ENCODE assay signal across 8 cellular contexts in genomic region chr11:61899146-61899841, GRCh38. TPM values are rescaled to one million over a fixed set of nuclear protein-coding genes. Genes with fewer than 3 reads are reported as not detected.
DNase-seq lines count a peak whose midpoint lies in the region; ATAC-seq and TF ChIP-seq lines count a peak whose summit lies in the region.

No MANE protein-coding gene starts in this region.

- TF ChIP-seq EP300 in esophagus muscularis mucosa (IDR thresholded peaks at IDR 0.05), result no peak

- H3K4me3 Mint-ChIP-seq in natural killer cell treated with Interleukin-12 subunit alpha and Interleukin-12 subunit beta and Interleukin-15 and Interleukin-18, amount 100 ng/mL, for 72 hours, result peak overlapping the region; percentile 20

- intact Hi-C loops in PC-9 (cut with micrococcal nuclease; ENCODE audit: unreplicated experiment) (loop anchor here (1.0 to 5.0 kb wide), 7 partner anchors 28 to 209 kb away; no protein-coding TSS in a partner anchor), esophagus muscularis mucosa (cut with DNase I) (loop anchor here (1.0 to 5.0 kb wide), 4 partner anchors 48 to 208 kb away; no protein-coding TSS in a partner anchor)

- H3K9me3 Mint-ChIP-seq in natural killer cell treated with Interleukin-12 subunit alpha and Interleukin-12 subunit beta and Interleukin-15 and Interleukin-18, amount 100 ng/mL, for 72 hours, result no peaks in the 10 kb centered on the region

- H3K27me3 ChIP-seq in PC-9 (ENCODE audit: insufficient read depth, low read depth) (no peaks in the 10 kb centered on the region), esophagus muscularis mucosa (no peaks in the 10 kb centered on the region)

- TF ChIP-seq POLR2A in esophagus muscularis mucosa (IDR thresholded peaks at IDR 0.05; ENCODE audit: low read depth), result no peak

- no peaks in the 10 kb centered on the region for H3K27me3 Mint-ChIP-seq in natural killer cell treated with Interleukin-12 subunit alpha and Interleukin-12 subunit beta and Interleukin-15 and Interleukin-18, amount 100 ng/mL, for 72 hours

- H3K36me3 ChIP-seq in PC-9 (ENCODE audit: low read depth), result no peaks in the 10 kb centered on the region
- peaks cover 2 to 73% (median 17%) of the 10 kb centered on the region in 4 donors for H3K36me3 ChIP-seq in esophagus muscularis mucosa

- H3K36me3 Mint-ChIP-seq in natural killer cell treated with Interleukin-12 subunit alpha and Interleukin-12 subunit beta and Interleukin-15 and Interleukin-18, amount 100 ng/mL, for 72 hours, result no peaks in the 10 kb centered on the region

- peak overlapping the region; percentile 39; the same call in 1 of the 2 replicates for H3K4me2 ChIP-seq in PC-9

- H3K4me1 ChIP-seq in PC-9 (replicated peaks; ENCODE audit: insufficient read depth), result no peaks in the 10 kb centered on the region; the same call in 1 of the 2 replicates
- H3K4me1 ChIP-seq in esophagus muscularis mucosa, result peaks cover 9 to 26% (median 19%) of the 10 kb centered on the region in 4 donors

- H3K27ac Mint-ChIP-seq in natural killer cell treated with Interleukin-12 subunit alpha and Interleukin-12 subunit beta and Interleukin-15 and Interleukin-18, amount 100 ng/mL, for 72 hours, result peak overlapping the region; percentile 70 to 72

- no peaks in the 10 kb centered on the region for H3F3A ChIP-seq in PC-9 (ENCODE audit: insufficient read depth, low read depth)

- BruUV-seq in PC-9 (replicated peaks; lab: Mats Ljungman, UMichigan), result no TSS peak

- H3K4me1 Mint-ChIP-seq in natural killer cell treated with Interleukin-12 subunit alpha and Interleukin-12 subunit beta and Interleukin-15 and Interleukin-18, amount 100 ng/mL, for 72 hours (ENCODE audit: low read depth in 2 of 2), result peaks cover 5 to 12% of the 10 kb centered on the region in 2 donors

- H3K27ac ChIP-seq in PC-9 (no peak overlapping the region), esophagus muscularis mucosa (replicated peaks in 1 of 4) (peak overlapping the region in 3 of 4 donors; percentile 46 to 67 (median 48))

- no peak overlapping the region for H2AFZ ChIP-seq in PC-9

- H3K4me3 ChIP-seq in PC-9, result no peak overlapping the region
- H3K4me3 ChIP-seq in esophagus muscularis mucosa, result no peak overlapping the region

- 35% methylated on average over 23 of the region's 27 CpGs for WGBS in esophagus muscularis mucosa

- no peaks in the 10 kb centered on the region for H3K9me2 ChIP-seq in PC-9 (ENCODE audit: insufficient read depth)

- POLR2A ChIA-PET in PC-9 (lab: Charles Lee; ENCODE audit: unreplicated experiment), result interaction anchor here (0.5 kb wide), 1 partner anchor 1806 kb away, joined by 9 read pairs; no protein-coding TSS in a partner anchor

- CTCF ChIA-PET in PC-9 (lab: Charles Lee), result interaction anchor here (0.5 to 2.5 kb wide), 11 partner anchors 24 to 1081 kb away, joined by 3 to 36 read pairs (median 6); no protein-coding TSS in a partner anchor

- peak; percentile 96 for DNase-seq in CD1c-positive myeloid dendritic cell (ENCODE audit: extremely low spot score)
- DNase-seq in KG1 (lab: John Stamatoyannopoulos, UW), result peak; percentile 96
- peak; percentile 73 to 90 for DNase-seq in PC-9
- DNase-seq in activated T-cell treated with anti-CD3 and anti-CD28 coated beads for 48 hours (ENCODE audit: low read depth), result peak; percentile 91
- peak; percentile 96 for DNase-seq in esophagus muscularis mucosa (ENCODE audit: extremely low spot score)
- peak; percentile 89 for DNase-seq in natural killer cell treated with Interleukin-12 subunit alpha and Interleukin-12 subunit beta and Interleukin-15 and Interleukin-18, amount 100 ng/mL, for 72 hours (ENCODE audit: low spot score)
- DNase-seq in stimulated activated naive CD4-positive, alpha-beta T cell (lab: John Stamatoyannopoulos, UW), result peak; percentile 84 to 95 (median 90)

- no peaks in the 10 kb centered on the region for H4K20me1 ChIP-seq in PC-9 (ENCODE audit: insufficient read depth)

- H3K79me2 ChIP-seq in PC-9 (ENCODE audit: low read depth), result no peaks in the 10 kb centered on the region

- ATAC-seq in GM19467 (IDR thresholded peaks at IDR 0.05; ENCODE audit: unreplicated experiment), result peak; percentile 72
- peak; percentile 89 for ATAC-seq in natural killer cell treated with Interleukin-12 subunit alpha and Interleukin-12 subunit beta and Interleukin-15 and Interleukin-18, amount 100 ng/mL, for 72 hours

- TF ChIP-seq CTCF in PC-9 (conservative IDR thresholded peaks at IDR 0.05) (peak; percentile 100), esophagus muscularis mucosa (IDR thresholded peaks at IDR 0.05) (peak in 2 of 3 experiments; percentile 99 to 100)

- H3K9me3 ChIP-seq in PC-9 (ENCODE audit: insufficient read depth, low read depth), result no peaks in the 10 kb centered on the region
- H3K9me3 ChIP-seq in esophagus muscularis mucosa, result no peaks in the 10 kb centered on the region

RNA-seq across cellular contexts. Expression of gene FADS3, which starts 7.9 kb away (rescaled TPM):
- total RNA-seq in PC-9 (2021) (74.0 and 75.5 TPM in 2 replicates), esophagus muscularis mucosa (100 to 1,000 TPM in 1 of 4 donors, 10 to 100 TPM in 3; 42.4 to 103 (median 57.8) TPM)
- 10 to 100 TPM; 13.2 to 14.0 TPM for total RNA-seq in natural killer cell treated with Interleukin-12 subunit alpha and Interleukin-12 subunit beta and Interleukin-15 and Interleukin-18, amount 100 ng/mL, for 72 hours

RNA-seq across cellular contexts. Expression of gene RAB3IL1, which starts 18.1 kb away (rescaled TPM):
- 4.4 and 10.4 TPM in 2 replicates for total RNA-seq in PC-9 (2021)
- total RNA-seq in esophagus muscularis mucosa, result 10 to 100 TPM; 14.0 to 31.5 (median 14.2) TPM
- not detected for total RNA-seq in natural killer cell treated with Interleukin-12 subunit alpha and Interleukin-12 subunit beta and Interleukin-15 and Interleukin-18, amount 100 ng/mL, for 72 hours

RNA-seq across cellular contexts. Expression of gene BEST1, which starts 50.9 kb away (rescaled TPM):
- total RNA-seq in PC-9 (2021), result 0.81 and 1.2 TPM in 2 replicates
- total RNA-seq in esophagus muscularis mucosa, result 1 to 10 TPM; 2.2 to 5.0 (median 4.3) TPM
- total RNA-seq in natural killer cell treated with Interleukin-12 subunit alpha and Interleukin-12 subunit beta and Interleukin-15 and Interleukin-18, amount 100 ng/mL, for 72 hours, result 1 to 10 TPM; 1.0 to 1.9 TPM
